In the genomic region with DNA sequence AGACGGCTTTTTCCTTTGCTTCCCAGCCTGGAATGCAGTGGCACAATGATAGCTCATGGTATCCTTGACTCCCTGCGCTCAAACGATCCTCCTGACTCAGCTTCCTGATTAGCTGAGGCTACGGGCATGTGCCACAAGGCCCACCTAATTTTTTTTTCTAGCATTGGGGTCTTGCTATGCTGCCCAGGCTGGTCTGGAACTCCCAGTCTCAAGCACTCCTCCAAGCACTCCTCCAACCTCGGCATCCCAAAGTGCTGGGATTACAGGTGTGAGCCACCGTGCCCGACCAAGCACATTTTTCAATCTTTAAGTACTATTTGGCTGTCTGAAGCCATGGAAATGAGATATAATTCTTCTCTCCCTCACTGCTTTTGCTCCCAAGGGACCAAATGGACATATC, we compare ENCODE assay signal across 32 cellular contexts. TPM values are rescaled to one million over a fixed set of nuclear protein-coding genes. Genes with fewer than 3 reads are reported as not detected.
"Had no signal": no experiment of that assay in that cellular context is flagged by ENCODE, and none has a peak within 500 bp of the region (broad histone marks: within the 10 kb centered on the region; RNA-seq: fewer than 3 reads in every experiment).

No MANE protein-coding gene starts in this region.

- H3K27me3 ChIP-seq: esophagus squamous epithelium, heart right ventricle, right atrium auricular region, sigmoid colon, testis, tibial artery, upper lobe of left lung had no signal

- H3K4me3 ChIP-seq: esophagus squamous epithelium, heart right ventricle, left lung, neural progenitor cell, prostate gland, right atrium auricular region, sigmoid colon, testis, tibial artery, upper lobe of left lung had no signal

- H3K27ac Mint-ChIP-seq: mesothelial cell of epicardium, neural progenitor cell had no signal

- H3K27me3 Mint-ChIP-seq: effector memory CD8-positive, alpha-beta T cell; stimulated activated memory B cell treated with anti-CD40 and anti-IgM and Interleukin-4, amounts not matched to agents 10 μg/mL and 1 μg/mL and 100 μg/mL, for 72 hours had no signal

- FAIRE-seq: endometrium, islet of Langerhans, urothelium cell line had no signal

- H3K9me3 Mint-ChIP-seq: effector memory CD8-positive, alpha-beta T cell; mesothelial cell of epicardium; naive thymus-derived CD4-positive, alpha-beta T cell; neural progenitor cell; stimulated activated memory B cell treated with anti-CD40 and anti-IgM and Interleukin-4, amounts not matched to agents 10 μg/mL and 1 μg/mL and 100 μg/mL, for 72 hours had no signal

- H3K4me2 ChIP-seq: neural progenitor cell had no signal

- H3K4me3 Mint-ChIP-seq: mesothelial cell of epicardium; neural progenitor cell; stimulated activated memory B cell treated with anti-CD40 and anti-IgM and Interleukin-4, amounts not matched to agents 10 μg/mL and 1 μg/mL and 100 μg/mL, for 72 hours had no signal

- ATAC-seq: effector memory CD8-positive, alpha-beta T cell; heart right ventricle; left cardiac atrium; left lung; naive thymus-derived CD4-positive, alpha-beta T cell; stimulated activated memory B cell treated with anti-CD40 and anti-IgM and Interleukin-4, amounts not matched to agents 10 μg/mL and 1 μg/mL and 100 μg/mL, for 72 hours; stimulated activated naive CD8-positive, alpha-beta T cell treated with anti-CD3 and anti-CD28 coated beads, Interleukin-15, Interleukin-2, amounts not matched to agents 100 U/mL and 50 U/mL, for 24 hours had no signal

- DNase-seq: cortex of kidney; effector memory CD8-positive, alpha-beta T cell; erythroblast; esophagus squamous epithelium; foreskin melanocyte; glutamatergic neuron; heart right ventricle; hippocampal formation; left cardiac atrium; left lung; mesenchymal stem cell; naive thymus-derived CD4-positive, alpha-beta T cell; sigmoid colon; stimulated activated CD4-positive, alpha-beta T cell treated with anti-CD3 and anti-CD28 coated beads, Interleukin-2, amount 100 ng/mL, for 24 hours; stimulated activated CD4-positive, alpha-beta T cell treated with anti-CD3 and anti-CD28 coated beads, Interleukin-4, amount 100 ng/mL, for 4 hours; stimulated activated naive CD8-positive, alpha-beta T cell treated with anti-CD3 and anti-CD28 coated beads, Interleukin-15, Interleukin-2, amounts not matched to agents 100 U/mL and 50 U/mL, for 24 hours; substantia nigra; testis; tibial artery; upper lobe of left lung had no signal

- H2AFZ ChIP-seq: neural progenitor cell had no signal

- H3K36me3 Mint-ChIP-seq: mesothelial cell of epicardium; naive thymus-derived CD4-positive, alpha-beta T cell; neural progenitor cell; stimulated activated memory B cell treated with anti-CD40 and anti-IgM and Interleukin-4, amounts not matched to agents 10 μg/mL and 1 μg/mL and 100 μg/mL, for 72 hours had no signal

- H3K9ac ChIP-seq: neural progenitor cell had no signal

- H3K9me3 ChIP-seq: esophagus squamous epithelium, heart right ventricle, left lung, prostate gland, right atrium auricular region, sigmoid colon, testis, tibial artery, upper lobe of left lung had no signal

- H3K36me3 ChIP-seq: esophagus squamous epithelium, heart right ventricle, left lung, neural progenitor cell, prostate gland, right atrium auricular region, sigmoid colon, tibial artery, upper lobe of left lung had no signal

- H3K27ac ChIP-seq: esophagus squamous epithelium, heart right ventricle, left lung, neural progenitor cell, prostate gland, right atrium auricular region, sigmoid colon, testis, tibial artery, upper lobe of left lung had no signal

RNA-seq across cellular contexts. Expression of gene MAB21L3, which starts 58.7 kb away (rescaled TPM):
- total RNA-seq: dermis microvascular lymphatic vessel endothelial cell, lung microvascular endothelial cell, mucosa of gallbladder, right atrium auricular region, skeletal muscle tissue had no signal
- polyA plus RNA-seq: heart right ventricle; naive thymus-derived CD4-positive, alpha-beta T cell had no signal
